Comparison of ENCODE assay signal across 19 cellular contexts in the genomic region with DNA sequence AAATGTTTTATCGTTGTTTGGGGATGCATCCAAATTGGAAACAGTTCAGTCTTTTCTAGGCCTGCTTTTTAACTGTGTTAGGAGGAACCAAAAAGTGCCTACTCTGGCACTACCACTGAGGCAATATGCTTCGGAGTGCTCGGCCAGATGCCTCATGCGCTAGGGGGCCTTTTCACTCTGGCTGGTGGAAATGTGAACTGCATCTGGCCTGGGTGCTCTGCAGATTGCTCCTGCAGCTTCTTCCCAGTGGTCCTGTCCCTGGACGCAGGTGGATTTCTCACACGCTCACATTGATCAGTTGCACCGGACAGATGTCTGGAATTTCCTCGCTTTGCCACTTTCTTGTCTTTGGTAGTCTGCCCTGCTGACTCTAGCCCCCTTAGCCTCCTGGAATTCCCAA.
DNase-seq lines count a peak whose midpoint lies in the region; TF ChIP-seq lines count a peak whose summit lies in the region.
"Had no signal": no experiment of that assay in that cellular context is flagged by ENCODE, and none has a peak within 500 bp of the region (broad histone marks: within the 10 kb centered on the region; RNA-seq: fewer than 3 reads in every experiment).

No MANE protein-coding gene starts in this region.

- H3K4me1 ChIP-seq in tibial artery (no peaks in the 10 kb centered on the region), SJCRH30 (peaks cover 11% of the 10 kb centered on the region)

- H3K9me3 Mint-ChIP-seq in HFFc6, result peaks cover 8% of the 10 kb centered on the region; the same call in 1 of the 2 replicates
- H3K9me3 Mint-ChIP-seq: CD4-positive, CD25-positive, alpha-beta regulatory T cell; CD8-positive, alpha-beta memory T cell had no signal

- H3K27me3 Mint-ChIP-seq in HFFc6 (ENCODE audit: insufficient read depth), result no peaks in the 10 kb centered on the region
- H3K27me3 Mint-ChIP-seq: IgD-negative memory B cell had no signal

- no peak overlapping the region for H3K27ac ChIP-seq in tibial artery
- H3K27ac ChIP-seq in SJCRH30, result no peak overlapping the region

- DNase-seq in H7 (peak; percentile 25), HFFc6 (no peak), iPS-NIHi7 (ENCODE audit: extremely low spot score) (peak; percentile 22), tibial artery (no peak), SJCRH30 (no peak), SIG-M5 treated with dmso at 0.1 percent for 504 hours (lab: John Stamatoyannopoulos, UW; ENCODE audit: unreplicated experiment) (no peak)
- DNase-seq: ACHN; BE2C; C1 segment of cervical spinal cord; CD4-positive, CD25-positive, alpha-beta regulatory T cell; CD8-positive, alpha-beta memory T cell; COR-L47; DMS 273 treated with DMSO at 0.1 percent for 48 hours; DMS53; DND-41; EL; HCEC 1CT had no signal

- peaks cover 5% of the 10 kb centered on the region; the same call in 1 of the 2 replicates for H3K4me1 Mint-ChIP-seq in HFFc6 (ENCODE audit: low read depth)
- H3K4me1 Mint-ChIP-seq: CD4-positive, CD25-positive, alpha-beta regulatory T cell; CD8-positive, alpha-beta memory T cell; IgD-negative memory B cell had no signal

- H3K9me3 ChIP-seq in tibial artery (no peaks in the 10 kb centered on the region), SJCRH30 (replicated peaks) (no peaks in the 10 kb centered on the region)
- H3K9me3 ChIP-seq: BE2C had no signal

- H3K27me3 ChIP-seq in H7 (ENCODE audit: control insufficient read depth, insufficient read depth, low read length) (no peaks in the 10 kb centered on the region), tibial artery (no peaks in the 10 kb centered on the region), SJCRH30 (no peaks in the 10 kb centered on the region)
- H3K27me3 ChIP-seq: BE2C had no signal

- TF ChIP-seq CTCF in HFFc6 (IDR thresholded peaks at IDR 0.05) (no peak), tibial artery (IDR thresholded peaks at IDR 0.05) (no peak)

- no peaks in the 10 kb centered on the region for H3K36me3 Mint-ChIP-seq in HFFc6 (ENCODE audit: low read depth)
- H3K36me3 Mint-ChIP-seq: CD4-positive, CD25-positive, alpha-beta regulatory T cell; IgD-negative memory B cell had no signal

- H3K4me3 Mint-ChIP-seq in HFFc6, result no peak overlapping the region
- H3K4me3 Mint-ChIP-seq: CD4-positive, CD25-positive, alpha-beta regulatory T cell; CD8-positive, alpha-beta memory T cell; IgD-negative memory B cell had no signal

- intact Hi-C loops in tibial artery (cut with DNase I; ENCODE audit: low total_unique reads), result no loop called here

- H3K36me3 ChIP-seq in H7 (replicated peaks; ENCODE audit: control insufficient read depth, insufficient read depth, low read length) (no peaks in the 10 kb centered on the region), tibial artery (no peaks in the 10 kb centered on the region), SJCRH30 (no peaks in the 10 kb centered on the region)
- H3K36me3 ChIP-seq: BE2C had no signal

- H3K27ac Mint-ChIP-seq in HFFc6, result peak overlapping the region; percentile 50; the same call in 1 of the 2 replicates
- H3K27ac Mint-ChIP-seq: CD4-positive, CD25-positive, alpha-beta regulatory T cell; CD8-positive, alpha-beta memory T cell; IgD-negative memory B cell had no signal

- H3K4me3 ChIP-seq in H7 (ENCODE audit: insufficient read depth, low read depth, low read length) (no peak overlapping the region), tibial artery (no peak overlapping the region), SJCRH30 (no peak overlapping the region)
- H3K4me3 ChIP-seq: GM12878 had no signal

Comparison
In these comparisons a context has a peak if more than half of its experiments do, and no peak if none do; other contexts are left out.
1. DNase-seq: peak in H7 (single experiment) and iPS-NIHi7 (single experiment); none in HFFc6 (single experiment), tibial artery (0 of 2), SJCRH30 (0 of 2) and SIG-M5 treated with dmso at 0.1 percent for 504 hours (single experiment).